In genomic region chr12:29317556-29318363, GRCh38 we compare ENCODE assay signal across 8 cellular contexts.
A peak's percentile ranks its signal among the peaks of the same experiment; 100 is the strongest.
DNase-seq lines count a peak whose midpoint lies in the region; ATAC-seq and TF ChIP-seq lines count a peak whose summit lies in the region.

No MANE protein-coding gene starts in this region.

- no peaks in the 10 kb centered on the region for H3K9me3 ChIP-seq in effector memory CD4-positive, alpha-beta T cell (ENCODE audit: control insufficient read depth, low read length)

- no peaks in the 10 kb centered on the region for H3K27me3 ChIP-seq in effector memory CD4-positive, alpha-beta T cell (replicated peaks; ENCODE audit: control insufficient read depth, insufficient read depth, low read length, poor library complexity, severe bottlenecking)

- no peak overlapping the region; the same call in 1 of the 2 replicates for H3K27ac ChIP-seq in VCaP
- no peak overlapping the region for H3K27ac ChIP-seq in effector memory CD4-positive, alpha-beta T cell (ENCODE audit: insufficient read depth, low read length, poor library complexity, severe bottlenecking)

- no peaks in the 10 kb centered on the region for H3K4me1 ChIP-seq in effector memory CD4-positive, alpha-beta T cell (ENCODE audit: control insufficient read depth, insufficient read depth, low read length, poor library complexity, severe bottlenecking)

- peak; percentile 25 for DNase-seq in CMK (ENCODE audit: low read depth)
- peak; percentile 35 for DNase-seq in GM19238 (ENCODE audit: insufficient read length, low spot score)
- DNase-seq in NCI-H2196 (lab: John Stamatoyannopoulos, UW; ENCODE audit: unreplicated experiment), result peak; percentile 61
- DNase-seq in effector memory CD4-positive, alpha-beta T cell, result peak; percentile 5 to 29 (median 7)
- DNase-seq in medulla oblongata (ENCODE audit: extremely low spot score), result peak; percentile 94
- peak; percentile 40 for DNase-seq in stromal cell of bone marrow (ENCODE audit: low read depth)

- ATAC-seq in HG03135 (IDR thresholded peaks at IDR 0.05; ENCODE audit: unreplicated experiment), result peak; percentile 99

- H3K4me3 ChIP-seq in effector memory CD4-positive, alpha-beta T cell (ENCODE audit: insufficient read depth, low read depth, low read length, poor library complexity, severe bottlenecking), result no peak overlapping the region

- peak; percentile 91 for TF ChIP-seq CTCF in VCaP (conservative IDR thresholded peaks at IDR 0.05)

- H3K36me3 ChIP-seq in effector memory CD4-positive, alpha-beta T cell (ENCODE audit: control insufficient read depth, insufficient read depth, low read length), result peaks cover 5% of the 10 kb centered on the region

Comparison
In these comparisons a context has a peak if more than half of its experiments do, and no peak if none do; other contexts are left out.
1. DNase-seq: peak in every context shown above with its lines; median percentile 94 in medulla oblongata; 61 in NCI-H2196; 40 in stromal cell of bone marrow; 35 in GM19238; 25 in CMK; 7 in effector memory CD4-positive, alpha-beta T cell.